ENCODE assay signal across 22 cellular contexts in genomic region chr2:133976659-133977058, GRCh38.
"Had no signal": no experiment of that assay in that cellular context is flagged by ENCODE, and none has a peak within 500 bp of the region (broad histone marks: within the 10 kb centered on the region; RNA-seq: fewer than 3 reads in every experiment).

No MANE protein-coding gene starts in this region.

- DNase-seq: activated CD4-positive, alpha-beta T cell treated with anti-CD3 and anti-CD28 coated beads for 48 hours; activated CD4-positive, alpha-beta T cell treated with anti-CD3 and anti-CD28 coated beads, Interleukin-2, amount 50 U/mL, for 4 hours; activated CD4-positive, CD25-positive, alpha-beta regulatory T cell treated with anti-CD3 and anti-CD28 coated beads, Interleukin-2, amount 50 U/mL, for 72 hours; activated CD8-positive, alpha-beta memory T cell treated with anti-CD3 and anti-CD28 coated beads, Interleukin-2, amount 50 U/mL, for 48 hours; activated CD8-positive, alpha-beta T cell treated with anti-CD3 and anti-CD28 coated beads, Interleukin-2, amount 10 ng/mL, durations not matched to agents 7 days and 5 days; activated effector memory CD4-positive, alpha-beta T cell treated with Interleukin-2 at 50 U/mL for 16 hours; activated naive CD4-positive, alpha-beta T cell; activated naive CD8-positive, alpha-beta T cell treated with anti-CD3 and anti-CD28 coated beads, Interleukin-2, amount 50 U/mL, for 24 hours; activated T-cell treated with anti-CD3 and anti-CD28 coated beads, Interleukin-2, amount 50 U/mL, for 24 hours; amniotic stem cell; KG1; NCI-H1092 treated with DMSO at 0.1 percent for 48 hours; NCI-H1694; NCI-H2029; NCI-H2107; NCI-H510A treated with DMSO at 0.1 percent for 48 hours; NCI-H748 treated with DMSO at 0.1 percent for 48 hours; SIG-M5; T-helper 17 cell; T-helper 9 cell had no signal

- ATAC-seq: activated CD8-positive, alpha-beta T cell treated with anti-CD3 and anti-CD28 coated beads, Interleukin-2, amount 10 ng/mL, durations not matched to agents 7 days and 5 days; activated naive CD4-positive, alpha-beta T cell treated with anti-CD3 and anti-CD28 coated beads, Interleukin-2, amount 50 U/mL, for 72 hours; activated naive CD8-positive, alpha-beta T cell treated with anti-CD3 and anti-CD28 coated beads, Interleukin-2, amount 50 U/mL, for 24 hours; T-helper 17 cell; WTC11 had no signal
